Comparison of ENCODE assay signal across 20 cellular contexts in genomic region chr6:126530777-126531176, GRCh38.
DNase-seq lines count a peak whose midpoint lies in the region; ATAC-seq, FAIRE-seq and TF ChIP-seq lines count a peak whose summit lies in the region.
"Had no signal": no experiment of that assay in that cellular context is flagged by ENCODE, and none has a peak within 500 bp of the region (broad histone marks: within the 10 kb centered on the region; RNA-seq: fewer than 3 reads in every experiment).

No MANE protein-coding gene starts in this region.

- no peak overlapping the region for H2AFZ ChIP-seq in HepG2 (ENCODE audit: low read length)

- H3K4me1 ChIP-seq in liver (ENCODE audit: control insufficient read depth in 4 of 4, insufficient read depth in 4 of 4, low read length in 3 of 4) (no peaks in the 10 kb centered on the region), HepG2 (ENCODE audit: insufficient read depth, low read length) (no peaks in the 10 kb centered on the region), transverse colon (peaks cover 0 to 33% (median 7%) of the 10 kb centered on the region in 4 donors)

- TF ChIP-seq EP300 in HepG2 (IDR thresholded peaks at IDR 0.05; ENCODE audit: low read depth in 2 of 2, low read length in 2 of 2) (no peak), HepG2 (CRISPR knock-in tag; IDR thresholded peaks at IDR 0.05; ENCODE audit: borderline replicate concordance) (no peak), transverse colon (IDR thresholded peaks at IDR 0.05; ENCODE audit: low read depth) (no peak)

- no peaks in the 10 kb centered on the region for H3K9me3 ChIP-seq in liver (ENCODE audit: control insufficient read depth in 4 of 4, low read length in 3 of 4)
- no peaks in the 10 kb centered on the region for H3K9me3 ChIP-seq in HepG2 (ENCODE audit: low read length)
- H3K9me3 ChIP-seq in transverse colon, result no peaks in the 10 kb centered on the region
- H3K9me3 ChIP-seq: SK-N-SH had no signal

- no peak for FAIRE-seq in HepG2 (lab: Jason Lieb, UNC)
- FAIRE-seq: G401.6 had no signal

- intact Hi-C loops in HepG2 (cut with micrococcal nuclease; ENCODE audit: unreplicated experiment), result no loop called here
- intact Hi-C loops in transverse colon (cut with DNase I; ENCODE audit: low total_unique reads), result no loop called here
- intact Hi-C loops in head of caudate nucleus (cut with DNase I), result no loop called here

- TF ChIP-seq POLR2A in HepG2 (IDR thresholded peaks at IDR 0.05; ENCODE audit: insufficient read depth in 1 of 2, low read depth in 2 of 2, low read length in 2 of 2), result no peak
- TF ChIP-seq POLR2A in transverse colon (IDR thresholded peaks at IDR 0.05), result no peak

- H3K79me2 ChIP-seq in HepG2 (ENCODE audit: insufficient read depth, low read length), result no peaks in the 10 kb centered on the region

- H3K4me3 ChIP-seq in liver (ENCODE audit: low read depth in 1 of 3, low read length in 3 of 3), result no peak overlapping the region
- no peak overlapping the region for H3K4me3 ChIP-seq in HepG2 (replicated peaks in 1 of 3; ENCODE audit: insufficient read depth in 1 of 3, low read depth in 2 of 3, low read length in 3 of 3)
- no peak overlapping the region for H3K4me3 ChIP-seq in choroid plexus epithelial cell (ENCODE audit: low read depth, low read length)
- H3K4me3 ChIP-seq in transverse colon, result no peak overlapping the region

- ATAC-seq in HepG2, result no peak

- no peak overlapping the region for H3K27ac ChIP-seq in liver (ENCODE audit: low read depth in 1 of 2, low read length in 2 of 2)
- no peak overlapping the region for H3K27ac ChIP-seq in HepG2 (ENCODE audit: extremely low read length, insufficient read depth, low read length)
- H3K27ac ChIP-seq in transverse colon, result peak overlapping the region in 3 of 4 donors; percentile 63 to 77 (median 77)
- H3K27ac ChIP-seq: 22Rv1, HL-60 had no signal

- BruUV-seq in HepG2 (replicated peaks; lab: Mats Ljungman, UMichigan), result no TSS peak

- POLR2A ChIA-PET in HepG2 (lab: Yijun Ruan, JAX), result no interaction called here

- H3K27me3 ChIP-seq in liver (ENCODE audit: control insufficient read depth in 4 of 4, insufficient read depth in 4 of 4, low read length in 3 of 4), result no peaks in the 10 kb centered on the region
- H3K27me3 ChIP-seq in HepG2 (ENCODE audit: control insufficient read depth in 1 of 2, insufficient read depth in 2 of 2, low read length in 2 of 2), result no peaks in the 10 kb centered on the region
- no peaks in the 10 kb centered on the region for H3K27me3 ChIP-seq in transverse colon

- CTCF ChIA-PET in HepG2 (lab: Yijun Ruan, JAX; ENCODE audit: low intra/inter-chr PET ratio, low total read pairs), result no interaction called here

- H3K36me3 ChIP-seq in liver (ENCODE audit: control insufficient read depth in 4 of 4, insufficient read depth in 3 of 4, low read depth in 1 of 4, low read length in 3 of 4) (no peaks in the 10 kb centered on the region), HepG2 (replicated peaks in 1 of 2; ENCODE audit: control insufficient read depth in 1 of 2, insufficient read depth in 2 of 2, low read length in 2 of 2) (no peaks in the 10 kb centered on the region), transverse colon (no peaks in the 10 kb centered on the region)

- DNase-seq in HepG2 (ENCODE audit: low spot score), result no peak
- DNase-seq in choroid plexus epithelial cell (ENCODE audit: low read depth), result peak; percentile 36
- DNase-seq in left kidney (ENCODE audit: low read depth, low spot score), result peak; percentile 17
- DNase-seq in transverse colon, result no peak
- DNase-seq in NOMO-1 (lab: John Stamatoyannopoulos, UW; ENCODE audit: unreplicated experiment in 2 of 2), result no peak
- no peak for DNase-seq in head of caudate nucleus
- no peak for DNase-seq in NCI-H2196 treated with DMSO at 0.1 percent for 48 hours (lab: John Stamatoyannopoulos, UW; ENCODE audit: unreplicated experiment)
- DNase-seq: COR-L47, H9, Karpas-422, NCI-H1105, NCI-H1694, NCI-H2081 treated with DMSO at 0.1 percent for 48 hours, NCI-H82, SHP77, SK-N-SH had no signal

- H3K9ac ChIP-seq in liver (ENCODE audit: low read depth in 1 of 2, low read length in 2 of 2), result no peak overlapping the region
- H3K9ac ChIP-seq in HepG2 (ENCODE audit: insufficient read depth, low read depth, low read length), result no peak overlapping the region
- H3K9ac ChIP-seq: SK-N-SH had no signal

- no peak overlapping the region for H3K4me2 ChIP-seq in HepG2 (ENCODE audit: low read depth, low read length)
- H3K4me2 ChIP-seq: SK-N-SH had no signal

- H4K20me1 ChIP-seq in HepG2 (ENCODE audit: insufficient read depth, low read length), result no peaks in the 10 kb centered on the region

- TF ChIP-seq CTCF in liver (IDR thresholded peaks at IDR 0.05; ENCODE audit: low read depth, low read length, missing input control) (no peak), HepG2 (CRISPR knock-in tag; IDR thresholded peaks at IDR 0.05) (no peak), choroid plexus epithelial cell (conservative IDR thresholded peaks at IDR 0.05; ENCODE audit: low read depth, low read length) (no peak), transverse colon (IDR thresholded peaks at IDR 0.05) (no peak)

- in situ Hi-C loops in HepG2 (cut with HindIII; ENCODE audit: extremely low pct_ligation_motif_present, low pct_unique_long_range_greater_than_20kb), result no loop called here
- in situ Hi-C loops in transverse colon (cut with MboI; ENCODE audit: low pct_ligation_motif_present in 1 of 4, low pct_unique_long_range_greater_than_20kb in 1 of 4, low sequenced_read_pairs in 3 of 4), result no loop called here

- no peak for TF ChIP-seq RAD21 in liver (IDR thresholded peaks at IDR 0.05)
- no peak for TF ChIP-seq RAD21 in HepG2 (CRISPR knock-in tag; IDR thresholded peaks at IDR 0.05)

TF ChIP-seq in liver, 16 proteins besides CTCF, POLR2A, EP300 and RAD21:
- TF ChIP-seq RXRA (IDR thresholded peaks at IDR 0.05) (peak; percentile 61 to 66), FOXA2 (IDR thresholded peaks at IDR 0.05) (no peak), GABPA (IDR thresholded peaks at IDR 0.05 in 1 of 2, conservative IDR thresholded peaks at IDR 0.05 in 1 of 2) (no peak), TAF1 (conservative IDR thresholded peaks at IDR 0.05) (no peak)
TF ChIP-seq in liver: peak in this region for 1.

TF ChIP-seq in HepG2, 621 proteins besides CTCF, POLR2A, EP300 and RAD21:
- TF ChIP-seq NFIB (CRISPR knock-in tag; IDR thresholded peaks at IDR 0.05; ENCODE audit: borderline replicate concordance) (no peak), PRPF4 (IDR thresholded peaks at IDR 0.05; ENCODE audit: low read depth, low read length, poor library complexity, severe bottlenecking) (no peak), CENPX (CRISPR knock-in tag; IDR thresholded peaks at IDR 0.05) (no peak)

Comparison
In these comparisons a context has a peak if more than half of its experiments do, and no peak if none do; other contexts are left out.
1. H3K27ac ChIP-seq: peak in transverse colon (3 of 4); none in liver (0 of 2) and HepG2 (single experiment).
2. DNase-seq: peak in choroid plexus epithelial cell (single experiment) and left kidney (single experiment); none in HepG2 (single experiment), transverse colon (single experiment), NOMO-1 (0 of 2), head of caudate nucleus (0 of 42) and NCI-H2196 treated with DMSO at 0.1 percent for 48 hours (single experiment).